ENCODE assay signal across 23 cellular contexts in genomic region chr3:168988867-168989266, GRCh38.
"Had no signal": no experiment of that assay in that cellular context is flagged by ENCODE, and none has a peak within 500 bp of the region (broad histone marks: within the 10 kb centered on the region; RNA-seq: fewer than 3 reads in every experiment).

No MANE protein-coding gene starts in this region.

- DNase-seq: effector memory CD4-positive, alpha-beta T cell; heart left ventricle; kidney; mesenchymal stem cell; mucosa of descending colon; naive B cell; stimulated activated CD4-positive, alpha-beta T cell treated with anti-CD3 and anti-CD28 coated beads, Interleukin-2, amount 100 ng/mL, for 24 hours; stimulated activated CD4-positive, alpha-beta T cell treated with anti-CD3 and anti-CD28 coated beads, Interleukin-4, amount 100 ng/mL, for 24 hours; stimulated activated naive CD8-positive, alpha-beta T cell treated with anti-CD3 and anti-CD28 coated beads, Interleukin-15, Interleukin-2, amounts not matched to agents 100 U/mL and 50 U/mL, for 24 hours; testis; tibial artery had no signal

- H3K79me2 ChIP-seq: hepatocyte, parathyroid adenoma had no signal

- H3K4me2 ChIP-seq: hepatocyte, neural progenitor cell had no signal

- H3K4me3 ChIP-seq: coronary artery, esophagus muscularis mucosa, gastroesophageal sphincter, heart left ventricle, hepatocyte, lung, mucosa of descending colon, neural progenitor cell, testis, tibial artery had no signal

- H3K27me3 ChIP-seq: esophagus muscularis mucosa, foreskin keratinocyte, gastroesophageal sphincter, heart left ventricle, hepatocyte, neural progenitor cell, testis, tibial artery had no signal

- H3K9ac ChIP-seq: neural progenitor cell, parathyroid adenoma had no signal

- ATAC-seq: heart left ventricle; left lobe of liver; mucosa of descending colon; natural killer cell treated with Interleukin-12 subunit alpha and Interleukin-12 subunit beta and Interleukin-15 and Interleukin-18, amount 100 ng/mL, for 72 hours; sciatic nerve; stimulated activated effector memory CD8-positive, alpha-beta T cell treated with anti-CD3 and anti-CD28 coated beads, Interleukin-12 subunit alpha, Interleukin-12 subunit beta, amount 100 ng/mL, for 72 hours; stimulated activated naive CD8-positive, alpha-beta T cell treated with anti-CD3 and anti-CD28 coated beads, Interleukin-15, Interleukin-2, amounts not matched to agents 100 U/mL and 50 U/mL, for 24 hours had no signal

- H3K27ac ChIP-seq: coronary artery, foreskin keratinocyte, gastroesophageal sphincter, heart left ventricle, hepatocyte, neural progenitor cell, parathyroid adenoma, testis, tibial artery had no signal

- H3K4me1 ChIP-seq: neural progenitor cell, parathyroid adenoma, testis, tibial artery had no signal

- H3K9me3 ChIP-seq: esophagus muscularis mucosa, gastroesophageal sphincter, heart left ventricle, mucosa of descending colon, testis, tibial artery had no signal

- H2AFZ ChIP-seq: hepatocyte, neural progenitor cell, parathyroid adenoma had no signal

- H3K36me3 ChIP-seq: esophagus muscularis mucosa, gastroesophageal sphincter, heart left ventricle, neural progenitor cell, tibial artery had no signal
